Comparison of ENCODE assay signal across 15 cellular contexts in genomic region chr20:45904583-45905504, GRCh38. TPM values are rescaled to one million over a fixed set of nuclear protein-coding genes. Genes with fewer than 3 reads are reported as not detected.
A peak's percentile ranks its signal among the peaks of the same experiment; 100 is the strongest.
DNase-seq lines count a peak whose midpoint lies in the region; ATAC-seq, FAIRE-seq and TF ChIP-seq lines count a peak whose summit lies in the region.
"Had no signal": no experiment of that assay in that cellular context is flagged by ENCODE, and none has a peak within 500 bp of the region (broad histone marks: within the 10 kb centered on the region; RNA-seq: fewer than 3 reads in every experiment).

No MANE protein-coding gene starts in this region.

- H3K4me1 Mint-ChIP-seq in GM23338 (peaks cover 6% of the 10 kb centered on the region; the same call in 2 of the 3 replicates), astrocyte (ENCODE audit: low read depth, unreplicated experiment) (peaks cover 7% of the 10 kb centered on the region)
- no peaks in the 10 kb centered on the region for H3K4me1 Mint-ChIP-seq in stimulated activated effector memory CD8-positive, alpha-beta T cell treated with anti-CD3 and anti-CD28 coated beads, Interleukin-12 subunit alpha, Interleukin-12 subunit beta, amount 100 ng/mL, for 72 hours

- no peaks in the 10 kb centered on the region for H3K9me2 ChIP-seq in GM23338 (ENCODE audit: insufficient read depth)

- peaks cover 23% of the 10 kb centered on the region for H3K36me3 ChIP-seq in GM23338 (ENCODE audit: insufficient read depth)
- H3K36me3 ChIP-seq in KOPT-K1 (ENCODE audit: insufficient read depth, low read length) = no peaks in the 10 kb centered on the region
- H3K36me3 ChIP-seq in astrocyte (ENCODE audit: insufficient read depth, low read length) = peaks cover 2% of the 10 kb centered on the region

- no peak overlapping the region for H3K4me3 Mint-ChIP-seq in GM23338
- no peak overlapping the region for H3K4me3 Mint-ChIP-seq in astrocyte (ENCODE audit: unreplicated experiment)
- no peak overlapping the region for H3K4me3 Mint-ChIP-seq in stimulated activated effector memory CD8-positive, alpha-beta T cell treated with anti-CD3 and anti-CD28 coated beads, Interleukin-12 subunit alpha, Interleukin-12 subunit beta, amount 100 ng/mL, for 72 hours

- no peaks in the 10 kb centered on the region; the same call in 2 of the 3 replicates for H3K9me3 Mint-ChIP-seq in GM23338
- peaks cover 10% of the 10 kb centered on the region for H3K9me3 Mint-ChIP-seq in astrocyte (ENCODE audit: unreplicated experiment)
- no peaks in the 10 kb centered on the region for H3K9me3 Mint-ChIP-seq in stimulated activated effector memory CD8-positive, alpha-beta T cell treated with anti-CD3 and anti-CD28 coated beads, Interleukin-12 subunit alpha, Interleukin-12 subunit beta, amount 100 ng/mL, for 72 hours

- H3K27me3 Mint-ChIP-seq in GM23338 (ENCODE audit: insufficient read depth, low read depth, poor library complexity) (peaks cover 25% of the 10 kb centered on the region), astrocyte (ENCODE audit: low read depth, unreplicated experiment) (no peaks in the 10 kb centered on the region)

- H3F3A ChIP-seq in GM23338 (replicated peaks; ENCODE audit: low read depth) = 0 out of 2 replicates have a peak, but pooled peaks cover 5% of the 10 kb centered on the region

- H3K9me3 ChIP-seq in KOPT-K1 (ENCODE audit: insufficient read depth, low read length, poor library complexity, severe bottlenecking) (no peaks in the 10 kb centered on the region), astrocyte (ENCODE audit: insufficient read depth, low read depth, low read length) (no peaks in the 10 kb centered on the region)
- H3K9me3 ChIP-seq: Caco-2 had no signal

- no peak overlapping the region for H3K4me2 ChIP-seq in GM23338
- H3K4me2 ChIP-seq in astrocyte (ENCODE audit: low read length) = peak overlapping the region; percentile 26

- DNase-seq in GM23338 (ENCODE audit: low spot score) (no peak), astrocyte (ENCODE audit: low read depth) (no peak), NCI-H1092 treated with DMSO at 0.1 percent for 48 hours (lab: John Stamatoyannopoulos, UW) (no peak), NCI-H187 treated with DMSO at 0.1 percent for 48 hours (lab: John Stamatoyannopoulos, UW) (no peak), NCI-H2171 treated with DMSO at 0.1 percent for 48 hours (lab: John Stamatoyannopoulos, UW) (no peak)
- DNase-seq in stimulated activated effector memory CD8-positive, alpha-beta T cell treated with anti-CD3 and anti-CD28 coated beads, Interleukin-12 subunit alpha, Interleukin-12 subunit beta, amount 100 ng/mL, for 72 hours (ENCODE audit: low spot score in 2 of 2) = no peak
- DNase-seq: Caco-2, NCI-H1048, NCI-H446, SIG-M5, T-helper 2 cell had no signal

- H3K27ac Mint-ChIP-seq in GM23338 (no peak overlapping the region), astrocyte (ENCODE audit: unreplicated experiment) (no peak overlapping the region)
- H3K27ac Mint-ChIP-seq in stimulated activated effector memory CD8-positive, alpha-beta T cell treated with anti-CD3 and anti-CD28 coated beads, Interleukin-12 subunit alpha, Interleukin-12 subunit beta, amount 100 ng/mL, for 72 hours = peak overlapping the region; percentile 45

- no peak for TF ChIP-seq CTCF in GM23338 (conservative IDR thresholded peaks at IDR 0.05; ENCODE audit: low read depth in 2 of 2)
- no peak for TF ChIP-seq CTCF in astrocyte (IDR thresholded peaks at IDR 0.05; ENCODE audit: insufficient read depth, low read depth, low read length)

- FAIRE-seq in astrocyte (lab: Jason Lieb, UNC) = no peak
- FAIRE-seq: RCC 7860 had no signal

- no peak overlapping the region for H2AFZ ChIP-seq in GM23338
- H2AFZ ChIP-seq in astrocyte (ENCODE audit: low read depth, low read length) = no peak overlapping the region

- H3K36me3 Mint-ChIP-seq in GM23338 (ENCODE audit: low read depth) = peaks cover 84% of the 10 kb centered on the region
- peaks cover 35% of the 10 kb centered on the region for H3K36me3 Mint-ChIP-seq in astrocyte (ENCODE audit: low read depth, unreplicated experiment)
- peaks cover 5% of the 10 kb centered on the region for H3K36me3 Mint-ChIP-seq in stimulated activated effector memory CD8-positive, alpha-beta T cell treated with anti-CD3 and anti-CD28 coated beads, Interleukin-12 subunit alpha, Interleukin-12 subunit beta, amount 100 ng/mL, for 72 hours

- peak overlapping the region; percentile 34 for H3K9ac ChIP-seq in astrocyte (ENCODE audit: low read length)

- H3K79me2 ChIP-seq in GM23338 (replicated peaks; ENCODE audit: insufficient read depth) = peaks cover 6% of the 10 kb centered on the region
- H3K79me2 ChIP-seq in astrocyte (ENCODE audit: insufficient read depth, low read length) = peaks cover 1% of the 10 kb centered on the region

- H3K27ac ChIP-seq in GM23338 (ENCODE audit: low read depth) (no peak overlapping the region), KOPT-K1 (ENCODE audit: low read depth, low read length, poor library complexity, severe bottlenecking) (peak overlapping the region; percentile 33), astrocyte (ENCODE audit: low read depth, low read length) (peak overlapping the region; percentile 58)
- H3K27ac ChIP-seq: C4-2B had no signal

- H3K4me3 ChIP-seq in GM23338 (no peak overlapping the region), astrocyte (ENCODE audit: insufficient read depth, low read depth, low read length) (no peak overlapping the region)

- H3K4me1 ChIP-seq in GM23338 (ENCODE audit: insufficient read depth) (no peaks in the 10 kb centered on the region; the same call in 1 of the 2 replicates), astrocyte (ENCODE audit: insufficient read depth, low read length) (peaks cover 13% of the 10 kb centered on the region)
- H3K4me1 ChIP-seq: Caco-2 had no signal

- H3K27me3 ChIP-seq in GM23338 (ENCODE audit: insufficient read depth) (no peaks in the 10 kb centered on the region), astrocyte (ENCODE audit: insufficient read depth, low read length) (no peaks in the 10 kb centered on the region)

- ATAC-seq in GM23338 (peak; percentile 41; the same call in 2 of the 3 replicates), HG02885 (IDR thresholded peaks at IDR 0.05; ENCODE audit: poor library complexity, unreplicated experiment) (no peak)
- peak; percentile 9 for ATAC-seq in stimulated activated effector memory CD8-positive, alpha-beta T cell treated with anti-CD3 and anti-CD28 coated beads, Interleukin-12 subunit alpha, Interleukin-12 subunit beta, amount 100 ng/mL, for 72 hours

- H4K20me1 ChIP-seq in GM23338 (replicated peaks; ENCODE audit: insufficient read depth) (peaks cover 25% of the 10 kb centered on the region), astrocyte (ENCODE audit: insufficient read depth, low read length) (peaks cover 3% of the 10 kb centered on the region)

TF ChIP-seq in GM23338, 12 proteins besides CTCF, POLR2A, EP300 and RAD21 (continues in another document):
- TF ChIP-seq ZNF331 (CRISPR knock-in tag; IDR thresholded peaks at IDR 0.05; ENCODE audit: low read depth) = no peak
- TF ChIP-seq STAT1 (IDR thresholded peaks at IDR 0.05; ENCODE audit: unreplicated experiment) = no peak
- TF ChIP-seq REST (IDR thresholded peaks at IDR 0.05; ENCODE audit: unreplicated experiment) = no peak
- TF ChIP-seq EZH2 (IDR thresholded peaks at IDR 0.05; ENCODE audit: low read depth, unreplicated experiment) = no peak
- no peak for TF ChIP-seq ZNF114 (CRISPR knock-in tag; IDR thresholded peaks at IDR 0.05)

RNA-seq across cellular contexts. Expression of gene PLTP, which starts 7.1 kb away (rescaled TPM):
- total RNA-seq in GM23338 (2014; rRNA removed; shearing (Covaris generic)) = 141 and 160 TPM in 2 replicates
- 107 and 108 TPM in 2 replicates for polyA plus RNA-seq in GM23338 (2016; fragmentation: Nextera tagmentation; extraction: Ambion mirVana)
- total RNA-seq in astrocyte = 162 and 167 TPM in 2 replicates

RNA-seq across cellular contexts. Expression of gene CTSA, which starts 13.7 kb away (rescaled TPM):
- total RNA-seq in GM23338 (2014; rRNA removed; shearing (Covaris generic)) = 31.4 and 39.9 TPM in 2 replicates
- 52.8 and 63.9 TPM in 2 replicates for polyA plus RNA-seq in GM23338 (2016; fragmentation: Nextera tagmentation; extraction: Ambion mirVana)
- total RNA-seq in astrocyte = 69.0 and 87.5 TPM in 2 replicates

RNA-seq across cellular contexts. Expression of gene NEURL2, which starts 13.8 kb away (rescaled TPM):
- 7.6 and 10.9 TPM in 2 replicates for total RNA-seq in GM23338 (2014; rRNA removed; shearing (Covaris generic))
- 4.5 and 4.6 TPM in 2 replicates for polyA plus RNA-seq in GM23338 (2016; fragmentation: Nextera tagmentation; extraction: Ambion mirVana)
- total RNA-seq in astrocyte = 6.7 and 6.9 TPM in 2 replicates

RNA-seq across cellular contexts. Expression of gene SPATA25, which starts 17.4 kb away (rescaled TPM):
- 1.0 and 7.5 TPM in 2 replicates for total RNA-seq in GM23338 (2014; rRNA removed; shearing (Covaris generic))
- 0.50 TPM in 1 of 2 replicates, not detected in the other for polyA plus RNA-seq in GM23338 (2016; fragmentation: Nextera tagmentation; extraction: Ambion mirVana)
- total RNA-seq in astrocyte = 0.67 and 1.7 TPM in 2 replicates

RNA-seq across cellular contexts. Expression of gene ZSWIM1, which starts 23.8 kb away (rescaled TPM):
- 16.2 and 17.6 TPM in 2 replicates for total RNA-seq in GM23338 (2014; rRNA removed; shearing (Covaris generic))
- 11.5 and 12.7 TPM in 2 replicates for polyA plus RNA-seq in GM23338 (2016; fragmentation: Nextera tagmentation; extraction: Ambion mirVana)
- 9.0 and 9.6 TPM in 2 replicates for total RNA-seq in astrocyte
